10 cellular contexts compared by ENCODE assay signal in the genomic region with DNA sequence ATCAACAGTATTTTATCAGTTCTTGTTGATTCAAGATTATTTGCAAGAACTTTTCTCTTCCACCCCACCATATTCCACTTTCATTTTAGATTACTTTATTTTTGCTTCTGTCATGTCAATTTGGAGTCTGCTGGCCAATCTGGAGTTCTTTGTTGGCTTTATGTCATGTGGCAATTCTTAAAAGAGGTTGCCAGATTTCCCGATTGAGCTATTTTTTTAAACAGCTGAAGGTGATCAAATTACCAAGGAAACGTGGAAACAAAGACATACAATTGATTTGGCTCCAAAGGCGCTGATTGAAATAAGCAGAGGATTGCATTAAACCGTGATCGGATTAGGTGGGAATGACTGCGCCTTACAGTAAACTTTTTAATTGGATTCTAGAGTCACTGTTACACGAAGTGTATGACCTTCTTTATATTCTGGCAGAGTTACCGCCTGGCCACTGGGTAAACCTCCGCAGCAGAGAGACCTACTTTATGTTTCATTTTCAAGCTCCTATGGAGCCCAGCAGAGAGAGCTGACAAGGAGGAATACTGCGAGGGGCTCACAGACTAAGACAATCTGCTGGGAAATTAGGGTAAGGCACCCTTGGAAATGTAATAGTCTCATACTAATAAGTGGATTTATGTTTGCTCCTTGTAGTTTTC. TPM values are rescaled to one million over a fixed set of nuclear protein-coding genes. Genes with fewer than 3 reads are reported as not detected.
"Had no signal": no experiment of that assay in that cellular context is flagged by ENCODE, and none has a peak within 500 bp of the region (broad histone marks: within the 10 kb centered on the region; RNA-seq: fewer than 3 reads in every experiment).

No MANE protein-coding gene starts in this region.

- H3K79me2 ChIP-seq: parathyroid adenoma had no signal

- H3K36me3 ChIP-seq: brain microvascular endothelial cell, thyroid gland, vagina had no signal

- H3K9me3 ChIP-seq: thyroid gland, vagina had no signal

- H3K27ac ChIP-seq: brain microvascular endothelial cell, parathyroid adenoma, thyroid gland, vagina had no signal

- H3K4me3 ChIP-seq: thyroid gland, vagina had no signal

- H3K4me1 ChIP-seq: parathyroid adenoma, thyroid gland, vagina had no signal

- DNase-seq: activated effector memory CD4-positive, alpha-beta T cell treated with Interleukin-2 at 50 U/mL for 16 hours; activated T-cell treated with anti-CD3 and anti-CD28 coated beads, Interleukin-2, amount 50 U/mL, for 24 hours; brain microvascular endothelial cell; hypothalamus; retina; small intestine; thyroid gland had no signal

- H3K9ac ChIP-seq: parathyroid adenoma had no signal

- H3K27me3 ChIP-seq: brain microvascular endothelial cell, thyroid gland, vagina had no signal

- H2AFZ ChIP-seq: parathyroid adenoma had no signal

RNA-seq across cellular contexts. Expression of a gene that starts 37.9 kb away (rescaled TPM):
- total RNA-seq: glomerular endothelial cell, thyroid gland, vagina had no signal
